ENCODE assay signal across 8 cellular contexts in the genomic region with DNA sequence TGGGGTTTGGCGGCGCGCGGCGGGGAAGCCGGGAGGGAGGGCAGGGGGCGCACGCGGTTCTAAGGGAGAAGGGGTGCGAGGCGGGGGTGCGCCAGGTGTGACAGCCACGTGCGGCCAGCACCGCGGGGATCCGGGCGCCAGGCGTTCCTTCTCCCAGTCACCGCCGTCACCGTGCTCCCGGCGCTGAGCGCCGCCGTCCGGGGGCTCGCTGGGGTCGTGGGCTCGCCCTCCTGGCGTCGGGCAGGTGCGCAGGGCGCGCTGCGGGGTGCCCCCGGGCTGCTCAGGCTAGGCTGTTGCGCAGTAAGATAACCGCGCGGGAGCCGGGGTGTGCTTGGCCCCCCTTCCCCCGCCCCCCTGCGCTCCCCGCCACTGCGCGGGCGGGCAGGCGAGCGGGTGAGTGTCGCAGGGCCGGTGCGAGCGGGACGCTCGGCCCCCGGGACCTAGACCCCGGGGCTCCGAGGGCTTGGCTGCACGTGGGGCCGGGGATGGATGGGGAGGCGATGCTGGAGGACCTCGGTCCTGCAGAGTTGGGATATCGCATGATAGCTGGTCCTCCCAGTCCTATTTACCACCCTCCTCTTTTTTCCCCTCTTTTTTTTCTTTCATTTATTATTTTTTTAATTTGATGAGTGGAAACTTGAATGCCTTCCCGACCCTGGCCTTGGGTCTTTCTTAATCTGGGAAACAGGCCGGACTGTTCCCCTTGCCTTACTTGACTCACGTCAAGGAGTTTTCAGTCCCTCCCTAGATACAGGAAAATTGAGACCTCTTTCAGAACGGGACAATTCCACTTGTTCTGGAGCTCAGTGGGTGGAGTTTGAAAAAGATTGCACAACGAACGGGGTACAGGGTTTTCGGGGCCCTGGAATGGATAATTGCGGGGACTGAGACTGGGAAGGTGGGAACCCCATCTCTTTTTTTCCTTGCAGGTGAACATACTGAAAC. TPM values are rescaled to one million over a fixed set of nuclear protein-coding genes. Genes with fewer than 3 reads are reported as not detected.
A peak's percentile ranks its signal among the peaks of the same experiment; 100 is the strongest.
DNase-seq lines count a peak whose midpoint lies in the region; ATAC-seq lines count a peak whose summit lies in the region.

No MANE protein-coding gene starts in this region.

- H3K9me3 ChIP-seq in mesodermal cell (ENCODE audit: control insufficient read depth, low read length): no peaks in the 10 kb centered on the region

- 0 to 20% methylated on average over 2 to 27 of the region's 73 CpGs for WGBS in mesodermal cell (ENCODE audit: insufficient coverage in 2 of 2), 2 experiments

- H3K4me3 Mint-ChIP-seq in IgD-negative memory B cell: peak overlapping the region; percentile 92 to 99 (median 94)
- H3K4me3 Mint-ChIP-seq in stimulated activated memory B cell treated with anti-CD40 and anti-IgM and Interleukin-4, amounts not matched to agents 10 μg/mL and 1 μg/mL and 100 μg/mL, for 72 hours: peak overlapping the region; percentile 92

- DNase-seq in NCI-H524 (lab: John Stamatoyannopoulos, UW) (peak; percentile 27 to 34), NCI-H524 treated with DMSO at 0.1 percent for 48 hours (lab: John Stamatoyannopoulos, UW) (no peak), superior temporal gyrus (ENCODE audit: extremely low spot score) (no peak)
- DNase-seq in activated CD4-positive, alpha-beta T cell treated with anti-CD3 and anti-CD28 coated beads, Interleukin-2, amount 50 U/mL, for 48 hours: peak; percentile 19 to 29
- peak; percentile 24 for DNase-seq in effector CD8-positive, alpha-beta T cell (lab: John Stamatoyannopoulos, UW)

- peaks cover 4% of the 10 kb centered on the region for H3K4me1 ChIP-seq in mesodermal cell (ENCODE audit: control insufficient read depth, insufficient read depth, low read length, poor library complexity, severe bottlenecking)

- H3K27ac Mint-ChIP-seq in IgD-negative memory B cell: peak overlapping the region in 2 of 3 donors; percentile 77 to 92
- peak overlapping the region; percentile 68 for H3K27ac Mint-ChIP-seq in stimulated activated memory B cell treated with anti-CD40 and anti-IgM and Interleukin-4, amounts not matched to agents 10 μg/mL and 1 μg/mL and 100 μg/mL, for 72 hours

- H3K4me3 ChIP-seq in mesodermal cell (ENCODE audit: extremely low read depth, insufficient read depth, low read length, poor library complexity, severe bottlenecking): peak overlapping the region; percentile 56

- no peaks in the 10 kb centered on the region for H3K27me3 Mint-ChIP-seq in IgD-negative memory B cell
- H3K27me3 Mint-ChIP-seq in stimulated activated memory B cell treated with anti-CD40 and anti-IgM and Interleukin-4, amounts not matched to agents 10 μg/mL and 1 μg/mL and 100 μg/mL, for 72 hours: no peaks in the 10 kb centered on the region

- no peak overlapping the region for H3K27ac ChIP-seq in mesodermal cell (ENCODE audit: low read depth, low read length, severe bottlenecking)

- H3K36me3 ChIP-seq in mesodermal cell (ENCODE audit: control insufficient read depth, insufficient read depth, low read length): no peaks in the 10 kb centered on the region

- H3K36me3 Mint-ChIP-seq in IgD-negative memory B cell: peaks cover 1% of the 10 kb centered on the region
- H3K36me3 Mint-ChIP-seq in stimulated activated memory B cell treated with anti-CD40 and anti-IgM and Interleukin-4, amounts not matched to agents 10 μg/mL and 1 μg/mL and 100 μg/mL, for 72 hours: no peaks in the 10 kb centered on the region

- peak; percentile 42 for ATAC-seq in stimulated activated memory B cell treated with anti-CD40 and anti-IgM and Interleukin-4, amounts not matched to agents 10 μg/mL and 1 μg/mL and 100 μg/mL, for 72 hours

- no peaks in the 10 kb centered on the region for H3K9me3 Mint-ChIP-seq in IgD-negative memory B cell
- H3K9me3 Mint-ChIP-seq in stimulated activated memory B cell treated with anti-CD40 and anti-IgM and Interleukin-4, amounts not matched to agents 10 μg/mL and 1 μg/mL and 100 μg/mL, for 72 hours: no peaks in the 10 kb centered on the region

- H3K4me1 Mint-ChIP-seq in IgD-negative memory B cell: peaks cover 15 to 22% (median 18%) of the 10 kb centered on the region in 3 donors
- H3K4me1 Mint-ChIP-seq in stimulated activated memory B cell treated with anti-CD40 and anti-IgM and Interleukin-4, amounts not matched to agents 10 μg/mL and 1 μg/mL and 100 μg/mL, for 72 hours: no peaks in the 10 kb centered on the region

RNA-seq across cellular contexts. Expression of a gene that starts 0.8 kb away (rescaled TPM):
- 17.1 TPM for polyA plus RNA-seq in IgD-negative memory B cell
- 9.3 TPM for polyA plus RNA-seq in mesodermal cell (2013, experiment 1 of 2)
- 10.5 TPM for polyA plus RNA-seq in mesodermal cell (2013, experiment 2 of 2)

Comparison
In these comparisons a context has a peak if more than half of its experiments do, and no peak if none do; other contexts are left out.
1. DNase-seq: peak in NCI-H524 (2 of 2), activated CD4-positive, alpha-beta T cell treated with anti-CD3 and anti-CD28 coated beads, Interleukin-2, amount 50 U/mL, for 48 hours (2 of 2) and effector CD8-positive, alpha-beta T cell (single experiment); none in NCI-H524 treated with DMSO at 0.1 percent for 48 hours (single experiment) and superior temporal gyrus (single experiment).